ENCODE assay signal across 8 cellular contexts in genomic region chr11:2699185-2699530, GRCh38. TPM values are rescaled to one million over a fixed set of nuclear protein-coding genes. Genes with fewer than 3 reads are reported as not detected.
DNase-seq lines count a peak whose midpoint lies in the region; ATAC-seq and TF ChIP-seq lines count a peak whose summit lies in the region.

No MANE protein-coding gene starts in this region.

- no peaks in the 10 kb centered on the region for H3K9me3 Mint-ChIP-seq in mesothelial cell of epicardium

- intact Hi-C loops in colonic mucosa (cut with DNase I) = no loop called here

- H3K27me3 ChIP-seq in colonic mucosa = no peaks in the 10 kb centered on the region

- no peaks in the 10 kb centered on the region for H3K27me3 Mint-ChIP-seq in mesothelial cell of epicardium (ENCODE audit: low read depth)

- DNase-seq in NCI-H460 (ENCODE audit: extremely low read depth, low read depth) = peak; percentile 22
- DNase-seq in colonic mucosa = peak; percentile 30
- peak in 1 of 2 experiments; percentile 16 for DNase-seq in mesothelial cell of epicardium (ENCODE audit: low spot score in 2 of 2, unreplicated experiment in 2 of 2)
- no peak for DNase-seq in NCI-H2081 (lab: John Stamatoyannopoulos, UW)
- no peak for DNase-seq in epidermal melanocyte (ENCODE audit: insufficient read length, low spot score)
- DNase-seq in foreskin melanocyte = no peak

- peak overlapping the region; percentile 62 for H3K4me3 ChIP-seq in colonic mucosa

- TF ChIP-seq CTCF in colonic mucosa (IDR thresholded peaks at IDR 0.05) (no peak), mesothelial cell of epicardium (IDR thresholded peaks at IDR 0.05; ENCODE audit: unreplicated experiment) (no peak)

- peak overlapping the region; percentile 90 for H3K27ac Mint-ChIP-seq in mesothelial cell of epicardium

- H3K36me3 Mint-ChIP-seq in mesothelial cell of epicardium = peaks cover 6% of the 10 kb centered on the region

- H3K4me1 Mint-ChIP-seq in mesothelial cell of epicardium = peaks cover 77% of the 10 kb centered on the region

- no peaks in the 10 kb centered on the region for H3K36me3 ChIP-seq in colonic mucosa

- peaks cover 6% of the 10 kb centered on the region for H3K4me1 ChIP-seq in colonic mucosa

- peak overlapping the region; percentile 37 for H3K27ac ChIP-seq in colonic mucosa

- H3K9me3 ChIP-seq in colonic mucosa = no peaks in the 10 kb centered on the region

- H3K9ac ChIP-seq in colonic mucosa (ENCODE audit: low read depth in 2 of 2, low read length in 2 of 2) = peak overlapping the region; percentile 64 to 81

- H3K4me3 Mint-ChIP-seq in mesothelial cell of epicardium = peak overlapping the region; percentile 91

- ATAC-seq in GM18867 (IDR thresholded peaks at IDR 0.05; ENCODE audit: unreplicated experiment) = peak; percentile 12
- ATAC-seq in GM18519 (IDR thresholded peaks at IDR 0.05; ENCODE audit: low FRiP score, unreplicated experiment) = no peak

RNA-seq across cellular contexts. Expression of gene KCNQ1OT1, which starts 0.6 kb away (rescaled TPM):
- total RNA-seq in NCI-H460 (2014; rRNA removed; shearing (Covaris generic)) = 0.49 and 0.72 TPM in 2 replicates
- polyA plus RNA-seq in NCI-H460 (2014; cell fraction: nucleus; rRNA removed) = 0.60 and 0.63 TPM in 2 replicates
- total RNA-seq in colonic mucosa (1 to 10 TPM in 1 of 2 donors, under 1 TPM in 1; 0.77 to 1.5 TPM), mesothelial cell of epicardium (30.5 to 35.1 TPM (median 31.9 TPM) in 3 replicates)

Comparison
In these comparisons a context has a peak if more than half of its experiments do, and no peak if none do; other contexts are left out.
1. DNase-seq: peak in NCI-H460 (single experiment) and colonic mucosa (single experiment); none in NCI-H2081 (0 of 2), epidermal melanocyte (single experiment) and foreskin melanocyte (single experiment).
2. RNA of gene KCNQ1OT1, which starts 0.6 kb away (total RNA-seq): 30.5 to 35.1 TPM in mesothelial cell of epicardium; 0.77 to 1.5 TPM in colonic mucosa and 0.49 to 0.72 TPM in NCI-H460; every median in the first group is over 10 times any median in the second.